9 cellular contexts compared by ENCODE assay signal in genomic region chr9:37574996-37575395, GRCh38. TPM values are rescaled to one million over a fixed set of nuclear protein-coding genes. Genes with fewer than 3 reads are reported as not detected.
DNase-seq lines count a peak whose midpoint lies in the region; ATAC-seq and TF ChIP-seq lines count a peak whose summit lies in the region.
"Had no signal": no experiment of that assay in that cellular context is flagged by ENCODE, and none has a peak within 500 bp of the region (broad histone marks: within the 10 kb centered on the region; RNA-seq: fewer than 3 reads in every experiment).

No MANE protein-coding gene starts in this region.

- no peak overlapping the region for H3K9ac ChIP-seq in iPS-18a (ENCODE audit: low read length)
- peak overlapping the region in 4 of 5 donors; percentile 46 to 95 (median 78) for H3K9ac ChIP-seq in subcutaneous abdominal adipose tissue (ENCODE audit: low read length in 5 of 5)

- CTCF ChIA-PET in activated CD4-positive, alpha-beta T cell treated with anti-CD3 and anti-CD28 coated beads, Interleukin-2, amount 10 ng/mL, durations not matched to agents 7 days and 5 days (lab: Charles Lee), result interaction anchor here (0.6 to 2.0 kb wide), 6 partner anchors 9 to 385 kb away, joined by 3 to 7 read pairs (median 4); partner anchors contain the start of gene TOMM5

- TF ChIP-seq CTCF in WI38 (IDR thresholded peaks at IDR 0.05; ENCODE audit: low read depth, low read length), result no peak

- no peaks in the 10 kb centered on the region for H3K9me3 Mint-ChIP-seq in activated CD4-positive, alpha-beta T cell treated with anti-CD3 and anti-CD28 coated beads, Interleukin-2, amount 10 ng/mL, durations not matched to agents 7 days and 5 days

- H3K27ac Mint-ChIP-seq in activated CD4-positive, alpha-beta T cell treated with anti-CD3 and anti-CD28 coated beads, Interleukin-2, amount 10 ng/mL, durations not matched to agents 7 days and 5 days, result no peak overlapping the region

- peaks cover 4% of the 10 kb centered on the region for H3K27me3 Mint-ChIP-seq in activated CD4-positive, alpha-beta T cell treated with anti-CD3 and anti-CD28 coated beads, Interleukin-2, amount 10 ng/mL, durations not matched to agents 7 days and 5 days

- peak overlapping the region; percentile 68 for H3K4me3 Mint-ChIP-seq in activated CD4-positive, alpha-beta T cell treated with anti-CD3 and anti-CD28 coated beads, Interleukin-2, amount 10 ng/mL, durations not matched to agents 7 days and 5 days

- H3K27ac ChIP-seq in iPS-18a (ENCODE audit: low read length) (no peak overlapping the region), subcutaneous abdominal adipose tissue (ENCODE audit: low read depth, low read length) (no peak overlapping the region)

- ATAC-seq in GM21528 (IDR thresholded peaks at IDR 0.05; ENCODE audit: low FRiP score, unreplicated experiment), result no peak

- H3K36me3 Mint-ChIP-seq in activated CD4-positive, alpha-beta T cell treated with anti-CD3 and anti-CD28 coated beads, Interleukin-2, amount 10 ng/mL, durations not matched to agents 7 days and 5 days (ENCODE audit: low read depth), result peaks cover 2% of the 10 kb centered on the region

- H3K27me3 ChIP-seq in iPS-18a (ENCODE audit: control insufficient read depth, insufficient read depth, low read length) (no peaks in the 10 kb centered on the region), subcutaneous abdominal adipose tissue (ENCODE audit: control insufficient read depth in 5 of 5, insufficient read depth in 4 of 5, low read length in 5 of 5) (no peaks in the 10 kb centered on the region)

- H3K4me1 ChIP-seq in iPS-18a (ENCODE audit: control insufficient read depth, low read depth, low read length), result peaks cover 24% of the 10 kb centered on the region
- peaks cover 2 to 30% (median 23%) of the 10 kb centered on the region in 5 donors for H3K4me1 ChIP-seq in subcutaneous abdominal adipose tissue (ENCODE audit: control insufficient read depth in 5 of 5, insufficient read depth in 5 of 5, low read length in 5 of 5)

- POLR2A ChIA-PET in activated CD4-positive, alpha-beta T cell treated with anti-CD3 and anti-CD28 coated beads, Interleukin-2, amount 10 ng/mL, durations not matched to agents 7 days and 5 days (lab: Charles Lee), result no interaction called here

- no peaks in the 10 kb centered on the region for H3K36me3 ChIP-seq in iPS-18a (ENCODE audit: control insufficient read depth, low read depth, low read length)
- no peaks in the 10 kb centered on the region for H3K36me3 ChIP-seq in subcutaneous abdominal adipose tissue (ENCODE audit: control insufficient read depth in 5 of 5, insufficient read depth in 5 of 5, low read length in 5 of 5)

- no peak for DNase-seq in activated CD4-positive, alpha-beta T cell treated with anti-CD3 and anti-CD28 coated beads, Interleukin-2, amount 10 ng/mL, durations not matched to agents 7 days and 5 days
- no peak for DNase-seq in activated CD4-positive, alpha-beta T cell treated with anti-CD3 and anti-CD28 coated beads for 1 hour
- DNase-seq in AML-193 (lab: John Stamatoyannopoulos, UW), result no peak
- no peak for DNase-seq in stimulated activated CD4-positive, alpha-beta T cell treated with anti-CD3 and anti-CD28 coated beads, Interleukin-2, amount 100 ng/mL, for 48 hours
- DNase-seq: activated CD8-positive, alpha-beta memory T cell treated with anti-CD3 and anti-CD28 coated beads, Interleukin-2, amount 50 U/mL, for 48 hours had no signal

- H3K4me3 ChIP-seq in WI38 (ENCODE audit: low read depth, low read length), result peak overlapping the region; percentile 82
- H3K4me3 ChIP-seq in iPS-18a (ENCODE audit: low read length), result peak overlapping the region; percentile 77
- H3K4me3 ChIP-seq in subcutaneous abdominal adipose tissue (ENCODE audit: low read depth in 1 of 5, low read length in 5 of 5), result peak overlapping the region in 2 of 5 donors; percentile 80 to 87

- H3K4me1 Mint-ChIP-seq in activated CD4-positive, alpha-beta T cell treated with anti-CD3 and anti-CD28 coated beads, Interleukin-2, amount 10 ng/mL, durations not matched to agents 7 days and 5 days, result peaks cover 19% of the 10 kb centered on the region

- H3K9me3 ChIP-seq in iPS-18a (ENCODE audit: control insufficient read depth, low read depth, low read length), result no peaks in the 10 kb centered on the region
- no peaks in the 10 kb centered on the region for H3K9me3 ChIP-seq in subcutaneous abdominal adipose tissue (ENCODE audit: control insufficient read depth in 5 of 5, low read length in 5 of 5)

RNA-seq across cellular contexts. Expression of gene FBXO10, which starts 1.2 kb away (rescaled TPM):
- 1 to 10 TPM; 2.6 TPM for total RNA-seq in activated CD4-positive, alpha-beta T cell treated with anti-CD3 and anti-CD28 coated beads, Interleukin-2, amount 10 ng/mL, durations not matched to agents 7 days and 5 days

RNA-seq across cellular contexts. Expression of gene TOMM5, which starts 17.4 kb away (rescaled TPM):
- total RNA-seq in activated CD4-positive, alpha-beta T cell treated with anti-CD3 and anti-CD28 coated beads, Interleukin-2, amount 10 ng/mL, durations not matched to agents 7 days and 5 days, result 10 to 100 TPM; 81.0 to 88.7 TPM
